ENCODE assay signal across 23 cellular contexts in the genomic region with DNA sequence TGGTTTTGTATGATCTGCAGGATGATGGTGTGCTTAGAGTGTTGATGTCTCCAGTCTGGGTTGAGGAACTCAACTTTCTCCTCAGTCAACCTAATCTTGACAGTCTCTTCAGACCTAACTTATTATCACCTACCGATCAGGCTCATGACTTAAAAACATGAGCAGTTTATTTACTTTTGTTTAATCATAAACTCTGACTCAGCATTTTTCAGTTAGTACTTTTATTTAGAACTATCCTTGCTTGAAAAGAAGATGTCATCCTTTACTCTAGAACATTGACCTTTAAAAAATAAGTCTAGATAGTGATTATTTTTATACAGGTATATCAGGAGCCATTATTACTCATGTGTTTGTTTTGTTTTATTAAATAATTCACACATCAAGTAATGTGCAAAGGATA.
"Had no signal": no experiment of that assay in that cellular context is flagged by ENCODE, and none has a peak within 500 bp of the region (broad histone marks: within the 10 kb centered on the region; RNA-seq: fewer than 3 reads in every experiment).

No MANE protein-coding gene starts in this region.

- H3K9ac ChIP-seq: KMS-11, SK-N-SH had no signal

- H3K27ac ChIP-seq: HL-60, KMS-11, RWPE1 had no signal

- DNase-seq: Kasumi-1, MM.1S, NCI-H1092 treated with DMSO at 0.1 percent for 48 hours, NCI-H1436, NCI-H187, NCI-H2029, NCI-H2081 treated with DMSO at 0.1 percent for 48 hours, NCI-H2171, NCI-H226, NCI-H446, NCI-H510A, NCI-H524 treated with DMSO at 0.1 percent for 48 hours, NCI-H69, NCI-H774, PC-3, SHP77, SK-N-SH, SW 1271 had no signal

- ATAC-seq: Panc1, PC-3 had no signal

- FAIRE-seq: HTR-8/SVneo had no signal

- H3K9me3 ChIP-seq: SK-N-SH had no signal

- H3K4me2 ChIP-seq: KMS-11, SK-N-SH had no signal
